In the genomic region with DNA sequence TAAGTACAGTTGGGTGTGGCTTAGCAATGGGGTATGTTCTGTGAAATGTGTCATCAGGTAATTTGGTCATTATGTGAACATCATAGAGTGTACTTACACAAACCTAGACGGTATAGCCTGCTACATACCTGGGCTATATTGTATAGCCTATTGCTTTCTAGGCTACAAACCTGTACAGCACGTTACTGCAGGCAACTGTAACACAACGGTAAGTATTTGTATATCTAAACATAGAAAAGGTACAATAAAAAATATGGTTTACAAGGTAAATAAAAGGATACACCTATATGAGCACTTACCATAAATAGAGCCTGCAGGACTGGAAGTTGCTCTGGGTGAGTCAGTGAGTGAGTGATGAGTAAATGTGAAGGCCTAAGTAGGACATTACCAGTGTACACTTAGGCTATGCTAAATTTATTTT, we compare ENCODE assay signal across 22 cellular contexts.
DNase-seq lines count a peak whose midpoint lies in the region; TF ChIP-seq lines count a peak whose summit lies in the region.
"Had no signal": no experiment of that assay in that cellular context is flagged by ENCODE, and none has a peak within 500 bp of the region (broad histone marks: within the 10 kb centered on the region; RNA-seq: fewer than 3 reads in every experiment).

No MANE protein-coding gene starts in this region.

- H4K8ac ChIP-seq in mesenchymal stem cell (ENCODE audit: low read length), result no peak overlapping the region

- H3K27me3 ChIP-seq in ACC112 (ENCODE audit: insufficient read depth, low read length) (no peaks in the 10 kb centered on the region), brain microvascular endothelial cell (replicated peaks) (no peaks in the 10 kb centered on the region), mesenchymal stem cell (ENCODE audit: control insufficient read depth in 1 of 2, insufficient read depth in 1 of 2, low read length in 2 of 2) (no peaks in the 10 kb centered on the region)
- H3K27me3 ChIP-seq: upper lobe of right lung had no signal

- H3K4ac ChIP-seq in mesenchymal stem cell (ENCODE audit: low read depth in 1 of 2, low read length in 2 of 2), result no peak overlapping the region

- in situ Hi-C loops in brain microvascular endothelial cell (cut with HindIII; ENCODE audit: low pct_ligation_motif_present, low sequenced_read_pairs), result no loop called here

- no peak for TF ChIP-seq CTCF in brain microvascular endothelial cell (IDR thresholded peaks at IDR 0.05; ENCODE audit: low read depth, low read length, missing control alignments)

- H3K18ac ChIP-seq in mesenchymal stem cell (ENCODE audit: low read depth in 1 of 2, low read length in 2 of 2), result no peak overlapping the region

- H3K4me1 ChIP-seq in ACC112 (ENCODE audit: control insufficient read depth, insufficient read depth, low read length, unreplicated experiment) (peaks cover 22% of the 10 kb centered on the region), mesenchymal stem cell (ENCODE audit: control insufficient read depth, insufficient read depth, low read depth, low read length) (no peaks in the 10 kb centered on the region)
- H3K4me1 ChIP-seq: A549, upper lobe of right lung had no signal

- no peak overlapping the region for H2AK5ac ChIP-seq in mesenchymal stem cell (ENCODE audit: low read length, severe bottlenecking)

- no peak overlapping the region for H2BK15ac ChIP-seq in mesenchymal stem cell (ENCODE audit: low read depth, poor library complexity, severe bottlenecking)

- H3K4me3 ChIP-seq in ACC112 (ENCODE audit: low read depth, low read length), result no peak overlapping the region
- no peak overlapping the region for H3K4me3 ChIP-seq in brain microvascular endothelial cell (ENCODE audit: low read depth, low read length)
- no peak overlapping the region for H3K4me3 ChIP-seq in mesenchymal stem cell (ENCODE audit: insufficient read depth in 1 of 2, low read depth in 1 of 2, low read length in 2 of 2)
- H3K4me3 ChIP-seq: A549, K562, skin epidermis, upper lobe of right lung had no signal

- H2BK120ac ChIP-seq in mesenchymal stem cell (ENCODE audit: low read depth, low read length), result no peak overlapping the region

- no peak overlapping the region for H3K4me2 ChIP-seq in mesenchymal stem cell (ENCODE audit: low read length, poor library complexity, severe bottlenecking)
- H3K4me2 ChIP-seq: A549 had no signal

- no peak overlapping the region for H2BK5ac ChIP-seq in mesenchymal stem cell (ENCODE audit: low read depth, low read length, poor library complexity, severe bottlenecking)

- no peaks in the 10 kb centered on the region for H3K9me3 ChIP-seq in mesenchymal stem cell (ENCODE audit: control insufficient read depth, low read length)
- H3K9me3 ChIP-seq: A549, upper lobe of right lung had no signal

- H2AFZ ChIP-seq in ACC112 (ENCODE audit: low read length, unreplicated experiment), result no peak overlapping the region
- H2AFZ ChIP-seq in mesenchymal stem cell (ENCODE audit: low read depth, low read length), result no peak overlapping the region

- H3K23ac ChIP-seq in mesenchymal stem cell (ENCODE audit: low read length in 2 of 2), result no peak overlapping the region

- H3K79me1 ChIP-seq in mesenchymal stem cell (replicated peaks; ENCODE audit: low read length, poor library complexity, severe bottlenecking), result peaks cover 2% of the 10 kb centered on the region

- H3K14ac ChIP-seq in mesenchymal stem cell (ENCODE audit: low read length in 2 of 2), result no peak overlapping the region

- H3K36me3 ChIP-seq in ACC112 (ENCODE audit: insufficient read depth, low read length) (peaks cover 6% of the 10 kb centered on the region; the same call in 1 of the 2 replicates), brain microvascular endothelial cell (replicated peaks) (no peaks in the 10 kb centered on the region), mesenchymal stem cell (ENCODE audit: control insufficient read depth in 1 of 2, insufficient read depth in 2 of 2, low read depth in 1 of 2, low read length in 2 of 2) (peaks cover 10 to 63% of the 10 kb centered on the region in 2 experiments)

- H3K9ac ChIP-seq in mesenchymal stem cell (ENCODE audit: low read length), result no peak overlapping the region

- H2BK12ac ChIP-seq in mesenchymal stem cell (ENCODE audit: low read length in 2 of 2), result no peak overlapping the region

- no peak overlapping the region for H4K91ac ChIP-seq in mesenchymal stem cell (ENCODE audit: low read length)

- DNase-seq in M059J (ENCODE audit: low read depth) (peak; percentile 13), brain microvascular endothelial cell (peak; percentile 18), mesenchymal stem cell (peak; percentile 8), COLO829 (ENCODE audit: low spot score) (no peak), UCSD-AML1 (lab: John Stamatoyannopoulos, UW; ENCODE audit: unreplicated experiment) (no peak), A172 (ENCODE audit: low spot score) (no peak), COLO668 (lab: John Stamatoyannopoulos, UW; ENCODE audit: unreplicated experiment) (no peak)
- DNase-seq: activated CD4-positive, alpha-beta T cell treated with anti-CD3 and anti-CD28 coated beads, Interleukin-2, amount 50 U/mL, for 4 hours; activated naive CD4-positive, alpha-beta T cell treated with anti-CD3 and anti-CD28 coated beads for 36 hours; anterior cingulate cortex; DMS 273 treated with DMSO at 0.1 percent for 48 hours; hippocampal formation; kidney; NCI-H2029; SIG-M5; stimulated activated CD4-positive, alpha-beta T cell treated with anti-CD3 and anti-CD28 coated beads, Interleukin-4, amount 100 ng/mL, for 1 hour; upper lobe of right lung had no signal

- peak overlapping the region; percentile 41 for H3K27ac ChIP-seq in ACC112 (ENCODE audit: low read depth, low read length)
- peak overlapping the region; percentile 65 for H3K27ac ChIP-seq in brain microvascular endothelial cell
- no peak overlapping the region for H3K27ac ChIP-seq in mesenchymal stem cell (ENCODE audit: low read length, poor library complexity, severe bottlenecking)
- H3K27ac ChIP-seq: A549, C4-2B, skin epidermis, upper lobe of right lung had no signal

- WGBS in mesenchymal stem cell, result 100% methylated on average over 1 of the region's 3 CpGs

- H3K79me2 ChIP-seq in ACC112 (ENCODE audit: control insufficient read depth, insufficient read depth, low read length, unreplicated experiment), result no peaks in the 10 kb centered on the region

Comparison
In these comparisons a context has a peak if more than half of its experiments do, and no peak if none do; other contexts are left out.
1. DNase-seq: peak in M059J (single experiment), brain microvascular endothelial cell (single experiment) and mesenchymal stem cell (single experiment); none in COLO829 (single experiment), UCSD-AML1 (single experiment), A172 (single experiment) and COLO668 (single experiment).